ENCODE assay signal across 22 cellular contexts in the genomic region with DNA sequence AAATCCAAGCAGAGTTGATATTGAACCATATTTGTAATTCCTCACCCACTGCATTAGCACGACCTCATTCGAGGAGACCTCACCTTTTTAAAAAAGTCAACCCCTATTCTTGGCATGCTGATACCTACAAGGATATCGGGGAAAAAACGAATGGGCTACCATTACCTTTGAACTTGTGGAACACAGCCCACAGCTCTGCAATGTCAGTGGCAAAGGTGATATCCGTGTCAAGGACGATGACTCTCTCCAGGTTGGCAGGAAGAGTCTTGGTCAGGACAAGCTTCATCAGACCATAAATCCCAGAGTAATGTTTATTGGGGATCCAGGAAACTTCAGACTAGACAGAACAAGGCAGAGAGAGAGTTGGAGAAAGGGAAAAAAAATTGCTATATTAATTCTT.
DNase-seq lines count a peak whose midpoint lies in the region; ATAC-seq, FAIRE-seq and TF ChIP-seq lines count a peak whose summit lies in the region.
"Had no signal": no experiment of that assay in that cellular context is flagged by ENCODE, and none has a peak within 500 bp of the region (broad histone marks: within the 10 kb centered on the region; RNA-seq: fewer than 3 reads in every experiment).

No MANE protein-coding gene starts in this region.

- H3K4me2 ChIP-seq in HepG2 (ENCODE audit: low read depth, low read length): no peak overlapping the region
- H3K4me2 ChIP-seq: A549, GM23338 had no signal

- no peak overlapping the region for H2AFZ ChIP-seq in HepG2 (ENCODE audit: low read length)
- H2AFZ ChIP-seq: GM23338 had no signal

- no TSS peak for BruUV-seq in HepG2 (replicated peaks; lab: Mats Ljungman, UMichigan)

- H3K79me2 ChIP-seq in HepG2 (ENCODE audit: insufficient read depth, low read length): no peaks in the 10 kb centered on the region

- WGBS in HepG2 (ENCODE audit: low lambda C conversion rate): 86% methylated on average over 6 of the region's 6 CpGs

- POLR2A ChIA-PET in HepG2 (lab: Yijun Ruan, JAX): interaction anchor here (3.4 kb wide), 1 partner anchor 25 kb away, joined by 13 read pairs; no protein-coding TSS in a partner anchor

- DNase-seq in NCI-H510A treated with DMSO at 0.1 percent for 48 hours (lab: John Stamatoyannopoulos, UW) (peak; percentile 11), NCI-H510A (lab: John Stamatoyannopoulos, UW) (no peak), GM12891 (ENCODE audit: insufficient read length, low spot score) (no peak), HepG2 (ENCODE audit: low spot score) (no peak), progenitor cell of endocrine pancreas (ENCODE audit: low spot score, unreplicated experiment) (no peak), NCI-H2196 (lab: John Stamatoyannopoulos, UW; ENCODE audit: unreplicated experiment) (no peak)
- no peak for DNase-seq in effector CD8-positive, alpha-beta T cell (lab: John Stamatoyannopoulos, UW)
- no peak for DNase-seq in stimulated activated CD4-positive, alpha-beta T cell treated with anti-CD3 and anti-CD28 coated beads, Interleukin-15, amount 100 ng/mL, for 24 hours
- DNase-seq: AML-193; CD8-positive, alpha-beta memory T cell; COR-L47; DMS 273 treated with DMSO at 0.1 percent for 48 hours; DND-41; EL; HCEC 1CT had no signal

- ATAC-seq in HepG2: no peak
- ATAC-seq: A549, GM23338 had no signal

- peak; percentile 62 for FAIRE-seq in GM12891 (lab: Jason Lieb, UNC)
- FAIRE-seq in HepG2 (lab: Jason Lieb, UNC): no peak
- FAIRE-seq: A549, GM12878, H54, HTR-8/SVneo had no signal

- peaks cover 36% of the 10 kb centered on the region for H3K36me3 Mint-ChIP-seq in progenitor cell of endocrine pancreas (ENCODE audit: insufficient read depth)
- H3K36me3 Mint-ChIP-seq: CD4-positive, CD25-positive, alpha-beta regulatory T cell; CD8-positive, alpha-beta memory T cell had no signal

- H3K9ac ChIP-seq in HepG2 (ENCODE audit: insufficient read depth, low read depth, low read length): no peak overlapping the region

- TF ChIP-seq POLR2A in GM12891 (IDR thresholded peaks at IDR 0.05; ENCODE audit: low read depth, low read length): no peak
- no peak for TF ChIP-seq POLR2A in HepG2 (IDR thresholded peaks at IDR 0.05; ENCODE audit: insufficient read depth in 1 of 2, low read depth in 2 of 2, low read length in 2 of 2)

- no peaks in the 10 kb centered on the region for H3K36me3 ChIP-seq in HepG2 (replicated peaks in 1 of 2; ENCODE audit: control insufficient read depth in 1 of 2, insufficient read depth in 2 of 2, low read length in 2 of 2)

- in situ Hi-C loops in HepG2 (cut with HindIII; ENCODE audit: extremely low pct_ligation_motif_present, low pct_unique_long_range_greater_than_20kb): no loop called here

- H3K4me1 Mint-ChIP-seq in progenitor cell of endocrine pancreas (ENCODE audit: low read depth): peaks cover 50% of the 10 kb centered on the region
- H3K4me1 Mint-ChIP-seq: CD4-positive, CD25-positive, alpha-beta regulatory T cell had no signal

- no peak for TF ChIP-seq RAD21 in HepG2 (CRISPR knock-in tag; IDR thresholded peaks at IDR 0.05)

- no peak overlapping the region for H3K4me3 ChIP-seq in HepG2 (replicated peaks in 1 of 3; ENCODE audit: insufficient read depth in 1 of 3, low read depth in 2 of 3, low read length in 3 of 3)
- H3K4me3 ChIP-seq: A549, GM12878, GM23338 had no signal

- H3K4me1 ChIP-seq in HepG2 (ENCODE audit: insufficient read depth, low read length): peaks cover 63% of the 10 kb centered on the region

- H3K27ac ChIP-seq in HepG2 (ENCODE audit: extremely low read length, insufficient read depth, low read length): no peak overlapping the region
- H3K27ac ChIP-seq: 22Rv1, A549 had no signal

- TF ChIP-seq CTCF in HepG2 (CRISPR knock-in tag; IDR thresholded peaks at IDR 0.05): no peak
- no peak for TF ChIP-seq CTCF in progenitor cell of endocrine pancreas (IDR thresholded peaks at IDR 0.05; ENCODE audit: unreplicated experiment)

- H3K9me3 Mint-ChIP-seq in progenitor cell of endocrine pancreas (ENCODE audit: low read depth): peaks cover 3% of the 10 kb centered on the region
- H3K9me3 Mint-ChIP-seq: GM23338 had no signal

- no peaks in the 10 kb centered on the region for H3K27me3 ChIP-seq in HepG2 (ENCODE audit: control insufficient read depth in 1 of 2, insufficient read depth in 2 of 2, low read length in 2 of 2)

- no peak for TF ChIP-seq EP300 in HepG2 (IDR thresholded peaks at IDR 0.05; ENCODE audit: low read depth in 2 of 2, low read length in 2 of 2)
- TF ChIP-seq EP300 in HepG2 (CRISPR knock-in tag; IDR thresholded peaks at IDR 0.05; ENCODE audit: borderline replicate concordance): no peak

- H3K27ac Mint-ChIP-seq in progenitor cell of endocrine pancreas: peak overlapping the region; percentile 80
- H3K27ac Mint-ChIP-seq: CD4-positive, CD25-positive, alpha-beta regulatory T cell; CD8-positive, alpha-beta memory T cell; GM23338 had no signal

- no peak overlapping the region for H3K4me3 Mint-ChIP-seq in progenitor cell of endocrine pancreas (ENCODE audit: low read depth)
- H3K4me3 Mint-ChIP-seq: CD4-positive, CD25-positive, alpha-beta regulatory T cell; CD8-positive, alpha-beta memory T cell; GM23338 had no signal

- CTCF ChIA-PET in HepG2 (lab: Yijun Ruan, JAX; ENCODE audit: low intra/inter-chr PET ratio, low total read pairs): no interaction called here

- no peaks in the 10 kb centered on the region for H3K27me3 Mint-ChIP-seq in progenitor cell of endocrine pancreas

- H4K20me1 ChIP-seq in HepG2 (ENCODE audit: insufficient read depth, low read length): no peaks in the 10 kb centered on the region

- intact Hi-C loops in HepG2 (cut with micrococcal nuclease; ENCODE audit: unreplicated experiment): no loop called here

- no peaks in the 10 kb centered on the region for H3K9me3 ChIP-seq in HepG2 (ENCODE audit: low read length)
- H3K9me3 ChIP-seq: A549 had no signal

TF ChIP-seq in GM12891, 5 proteins besides CTCF, POLR2A, EP300 and RAD21:
- TF ChIP-seq POLR2AphosphoS5 (IDR thresholded peaks at IDR 0.05; ENCODE audit: low read depth, low read length) (no peak), POU2F2 (IDR thresholded peaks at IDR 0.05; ENCODE audit: low read depth, low read length) (no peak), TAF1 (IDR thresholded peaks at IDR 0.05; ENCODE audit: low read depth, low read length) (no peak), SPI1 (IDR thresholded peaks at IDR 0.05; ENCODE audit: low read depth, low read length) (no peak), PAX5 (IDR thresholded peaks at IDR 0.05; ENCODE audit: insufficient read depth, low read length, severe bottlenecking) (no peak)

TF ChIP-seq in HepG2, 621 proteins besides CTCF, POLR2A, EP300 and RAD21 (continues in another document):
- TF ChIP-seq, protein P1, sequence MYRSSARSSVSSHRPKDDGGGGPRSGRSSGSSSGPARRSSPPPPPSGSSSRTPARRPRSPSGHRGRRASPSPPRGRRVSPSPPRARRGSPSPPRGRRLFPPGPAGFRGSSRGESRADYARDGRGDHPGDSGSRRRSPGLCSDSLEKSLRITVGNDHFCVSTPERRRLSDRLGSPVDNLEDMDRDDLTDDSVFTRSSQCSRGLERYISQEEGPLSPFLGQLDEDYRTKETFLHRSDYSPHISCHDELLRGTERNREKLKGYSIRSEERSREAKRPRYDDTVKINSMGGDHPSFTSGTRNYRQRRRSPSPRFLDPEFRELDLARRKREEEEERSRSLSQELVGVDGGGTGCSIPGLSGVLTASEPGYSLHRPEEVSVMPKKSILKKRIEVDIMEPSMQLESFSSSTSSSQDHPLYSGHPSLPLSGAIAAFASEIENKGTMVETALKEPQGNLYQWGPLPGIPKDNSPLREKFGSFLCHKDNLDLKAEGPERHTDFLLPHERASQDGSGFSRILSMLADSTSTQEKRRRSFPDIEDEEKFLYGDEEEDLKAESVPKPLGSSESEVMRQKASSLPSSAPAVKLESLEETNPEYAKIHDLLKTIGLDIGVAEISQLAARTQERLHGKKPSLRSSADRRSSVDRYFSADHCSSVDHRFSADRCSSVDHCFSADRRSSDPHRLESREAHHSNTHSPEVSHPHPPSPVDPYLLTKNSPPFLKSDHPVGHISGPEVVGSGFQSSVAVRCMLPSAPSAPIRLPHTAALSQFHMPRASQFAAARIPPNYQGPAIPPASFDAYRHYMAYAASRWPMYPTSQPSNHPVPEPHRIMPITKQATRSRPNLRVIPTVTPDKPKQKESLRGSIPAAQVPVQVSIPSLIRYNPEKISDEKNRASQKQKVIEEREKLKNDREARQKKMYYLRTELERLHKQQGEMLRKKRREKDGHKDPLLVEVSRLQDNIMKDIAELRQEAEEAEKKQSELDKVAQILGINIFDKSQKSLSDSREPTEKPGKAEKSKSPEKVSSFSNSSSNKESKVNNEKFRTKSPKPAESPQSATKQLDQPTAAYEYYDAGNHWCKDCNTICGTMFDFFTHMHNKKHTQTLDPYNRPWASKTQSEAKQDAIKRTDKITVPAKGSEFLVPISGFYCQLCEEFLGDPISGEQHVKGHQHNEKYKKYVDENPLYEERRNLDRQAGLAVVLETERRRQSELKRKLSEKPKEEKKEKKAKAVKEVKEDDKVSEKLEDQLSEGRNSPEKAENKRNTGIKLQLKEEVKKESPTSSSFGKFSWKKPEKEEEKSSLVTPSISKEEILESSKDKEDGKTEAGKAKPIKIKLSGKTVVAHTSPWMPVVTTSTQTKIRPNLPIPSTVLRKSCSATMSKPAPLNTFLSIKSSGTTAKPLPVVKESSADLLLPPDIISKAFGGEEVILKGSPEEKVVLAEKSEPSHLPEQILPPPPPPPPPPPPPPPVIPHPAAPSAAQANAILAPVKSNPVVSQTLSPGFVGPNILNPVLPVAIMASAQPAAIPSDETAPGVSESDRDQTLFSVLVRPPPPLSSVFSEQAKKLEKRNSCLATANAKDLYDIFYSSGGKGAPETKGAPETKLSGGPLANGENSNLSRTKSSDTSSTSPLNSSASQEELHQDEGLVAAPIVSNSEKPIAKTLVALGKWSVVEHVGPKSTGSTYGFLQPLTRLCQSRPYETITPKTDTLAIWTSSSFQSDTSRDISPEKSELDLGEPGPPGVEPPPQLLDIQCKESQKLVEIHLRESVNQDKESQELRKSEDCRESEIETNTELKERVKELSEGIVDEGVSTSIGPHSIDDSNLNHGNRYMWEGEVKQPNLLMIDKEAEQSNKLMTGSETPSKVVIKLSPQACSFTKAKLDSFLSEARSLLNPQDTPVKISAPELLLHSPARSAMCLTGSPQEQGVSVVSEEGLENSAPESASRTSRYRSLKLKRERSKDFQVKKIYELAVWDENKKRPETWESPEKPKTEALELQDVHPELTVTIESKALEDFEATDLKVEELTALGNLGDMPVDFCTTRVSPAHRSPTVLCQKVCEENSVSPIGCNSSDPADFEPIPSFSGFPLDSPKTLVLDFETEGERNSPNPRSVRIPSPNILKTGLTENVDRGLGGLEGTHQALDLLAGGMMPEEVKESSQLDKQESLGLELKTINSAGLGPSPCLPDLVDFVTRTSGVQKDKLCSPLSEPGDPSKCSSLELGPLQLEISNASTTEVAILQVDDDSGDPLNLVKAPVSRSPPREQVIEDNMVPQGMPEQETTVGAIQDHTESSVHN (CRISPR knock-in tag; IDR thresholded peaks at IDR 0.05): no peak
